Comparison of ENCODE assay signal across 1 cellular context in genomic region chr7:2193575-2194305, GRCh38.
TF ChIP-seq lines count a peak whose summit lies in the region.

No MANE protein-coding gene starts in this region.

TF ChIP-seq in H1, 55 proteins besides CTCF, POLR2A, EP300 and RAD21:
- TF ChIP-seq SIX5 (IDR thresholded peaks at IDR 0.05; ENCODE audit: low read depth, low read length) = no peak
- no peak for TF ChIP-seq SP1 (IDR thresholded peaks at IDR 0.05; ENCODE audit: low read depth, low read length)
- TF ChIP-seq YY1 (IDR thresholded peaks at IDR 0.05; ENCODE audit: low read depth, low read length) = no peak
- no peak for TF ChIP-seq RFX5 (IDR thresholded peaks at IDR 0.05; ENCODE audit: borderline replicate concordance, low read depth, low read length)
